9 cellular contexts compared by ENCODE assay signal in the genomic region with DNA sequence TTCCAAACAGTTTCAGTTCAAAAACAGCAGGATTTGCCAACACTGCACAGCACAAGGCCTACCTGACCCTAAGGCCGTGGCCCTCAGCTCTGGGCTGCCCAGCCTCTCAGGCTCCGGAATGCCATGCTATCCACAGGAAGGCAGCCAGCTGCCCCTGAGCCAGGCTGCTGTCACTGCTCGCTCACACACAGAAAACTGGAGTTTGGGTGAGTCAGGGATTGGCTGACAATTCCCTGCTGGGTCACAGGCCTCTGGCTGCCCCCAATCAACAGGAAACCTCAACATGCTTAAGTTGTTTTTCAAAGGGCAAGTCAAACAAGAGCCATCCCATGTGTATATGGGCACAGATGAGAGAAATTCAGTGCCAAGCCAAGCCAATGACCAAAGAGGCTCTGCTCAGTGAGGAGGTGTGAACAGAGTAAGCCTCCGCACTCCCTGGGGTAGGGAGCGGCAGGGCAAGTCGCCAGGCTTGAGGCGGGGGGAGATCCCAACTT. TPM values are rescaled to one million over a fixed set of nuclear protein-coding genes. Genes with fewer than 3 reads are reported as not detected.
DNase-seq lines count a peak whose midpoint lies in the region; ATAC-seq and TF ChIP-seq lines count a peak whose summit lies in the region.
"Had no signal": no experiment of that assay in that cellular context is flagged by ENCODE, and none has a peak within 500 bp of the region (broad histone marks: within the 10 kb centered on the region; RNA-seq: fewer than 3 reads in every experiment).

No MANE protein-coding gene starts in this region.

- peaks cover 42% of the 10 kb centered on the region for H3K4me1 Mint-ChIP-seq in chondrocyte (ENCODE audit: low read depth)
- H3K4me1 Mint-ChIP-seq in activated CD8-positive, alpha-beta T cell treated with anti-CD3 and anti-CD28 coated beads, Interleukin-2, amount 10 ng/mL, durations not matched to agents 7 days and 5 days (ENCODE audit: low read depth) = peaks cover 2% of the 10 kb centered on the region
- H3K4me1 Mint-ChIP-seq in CD14-positive monocyte = peaks cover 17% of the 10 kb centered on the region
- H3K4me1 Mint-ChIP-seq: CD4-positive, CD25-positive, alpha-beta regulatory T cell had no signal

- no peak overlapping the region for H3K4me3 Mint-ChIP-seq in chondrocyte (ENCODE audit: unreplicated experiment)
- no peak overlapping the region for H3K4me3 Mint-ChIP-seq in activated CD8-positive, alpha-beta T cell treated with anti-CD3 and anti-CD28 coated beads, Interleukin-2, amount 10 ng/mL, durations not matched to agents 7 days and 5 days
- no peak overlapping the region for H3K4me3 Mint-ChIP-seq in CD14-positive monocyte
- H3K4me3 Mint-ChIP-seq: CD4-positive, CD25-positive, alpha-beta regulatory T cell had no signal

- peak overlapping the region; percentile 47 for H2AK5ac ChIP-seq in mesendoderm (ENCODE audit: low read length)

- POLR2A ChIA-PET in AG04450 (lab: Yijun Ruan, JAX) = no interaction called here
- POLR2A ChIA-PET in activated CD8-positive, alpha-beta T cell treated with anti-CD3 and anti-CD28 coated beads, Interleukin-2, amount 10 ng/mL, durations not matched to agents 7 days and 5 days (lab: Charles Lee) = no interaction called here

- peak overlapping the region; percentile 1 for H3K4ac ChIP-seq in mesendoderm (ENCODE audit: low read depth, low read length)

- no peak overlapping the region for H2BK120ac ChIP-seq in mesendoderm (ENCODE audit: low read depth, low read length)

- no peaks in the 10 kb centered on the region for H3K79me2 ChIP-seq in mesendoderm (ENCODE audit: control insufficient read depth, insufficient read depth, low read length)

- peaks cover 3% of the 10 kb centered on the region; the same call in 1 of the 2 replicates for H3K9me3 ChIP-seq in AG04450 (ENCODE audit: control insufficient read depth, insufficient read depth, low read length)

- H3K27ac Mint-ChIP-seq in chondrocyte (ENCODE audit: unreplicated experiment) (peak overlapping the region; percentile 82), CD14-positive monocyte (no peak overlapping the region)
- H3K27ac Mint-ChIP-seq in activated CD8-positive, alpha-beta T cell treated with anti-CD3 and anti-CD28 coated beads, Interleukin-2, amount 10 ng/mL, durations not matched to agents 7 days and 5 days = no peak overlapping the region

- no peaks in the 10 kb centered on the region for H3K36me3 ChIP-seq in mesendoderm (ENCODE audit: control insufficient read depth, insufficient read depth, low read length)

- intact Hi-C loops in CD14-positive monocyte (cut with micrococcal nuclease) = no loop called here

- no peaks in the 10 kb centered on the region for H3K79me1 ChIP-seq in mesendoderm (ENCODE audit: low read length)

- H3K27me3 Mint-ChIP-seq in chondrocyte (ENCODE audit: low read depth) = no peaks in the 10 kb centered on the region
- H3K27me3 Mint-ChIP-seq in activated CD8-positive, alpha-beta T cell treated with anti-CD3 and anti-CD28 coated beads, Interleukin-2, amount 10 ng/mL, durations not matched to agents 7 days and 5 days (ENCODE audit: low read depth) = peaks cover 2% of the 10 kb centered on the region
- H3K27me3 Mint-ChIP-seq in CD14-positive monocyte (ENCODE audit: low read depth in 3 of 3) = peaks cover 0 to 2% (median 1%) of the 10 kb centered on the region in 3 donors
- H3K27me3 Mint-ChIP-seq: CD4-positive, CD25-positive, alpha-beta regulatory T cell had no signal

- H3K9ac ChIP-seq in mesendoderm (ENCODE audit: low read length) = no peak overlapping the region

- no peak overlapping the region for H4K8ac ChIP-seq in mesendoderm (ENCODE audit: low read depth, low read length)

- WGBS in mesendoderm (ENCODE audit: extremely low coverage, insufficient coverage, low lambda C conversion rate) = no CpG with 5 or more reads among the region's 7 CpGs

- no peak for TF ChIP-seq CTCF in AG04450 (IDR thresholded peaks at IDR 0.05; ENCODE audit: low read depth, low read length)
- TF ChIP-seq CTCF in chondrocyte (IDR thresholded peaks at IDR 0.05) = no peak
- no peak for TF ChIP-seq CTCF in CD14-positive monocyte (IDR thresholded peaks at IDR 0.05)

- H3K27me3 ChIP-seq in AG04450 (ENCODE audit: control insufficient read depth, insufficient read depth, low read length) = no peaks in the 10 kb centered on the region
- H3K27me3 ChIP-seq in mesendoderm (ENCODE audit: insufficient read depth, low read length, poor library complexity) = no peaks in the 10 kb centered on the region

- DNase-seq in AG04450 (ENCODE audit: low read depth, low spot score) = no peak
- DNase-seq in chondrocyte (ENCODE audit: low spot score) = no peak
- DNase-seq in mesendoderm = peak; percentile 68
- no peak for DNase-seq in NCI-H82 treated with DMSO at 0.1 percent for 48 hours (lab: John Stamatoyannopoulos, UW; ENCODE audit: unreplicated experiment)
- DNase-seq in activated CD8-positive, alpha-beta T cell treated with anti-CD3 and anti-CD28 coated beads, Interleukin-2, amount 10 ng/mL, durations not matched to agents 7 days and 5 days = no peak
- no peak for DNase-seq in CD14-positive monocyte (ENCODE audit: low spot score)
- no peak for DNase-seq in SKM-1 treated with dmso at 0.1 percent for 144 hours (lab: John Stamatoyannopoulos, UW; ENCODE audit: unreplicated experiment)
- DNase-seq: CD4-positive, CD25-positive, alpha-beta regulatory T cell had no signal

- ATAC-seq in HG03196 (IDR thresholded peaks at IDR 0.05; ENCODE audit: unreplicated experiment) = peak; percentile 2
- no peak for ATAC-seq in activated CD8-positive, alpha-beta T cell treated with anti-CD3 and anti-CD28 coated beads, Interleukin-2, amount 10 ng/mL, durations not matched to agents 7 days and 5 days

- peaks cover 12% of the 10 kb centered on the region for H3K4me1 ChIP-seq in mesendoderm (ENCODE audit: control insufficient read depth, low read depth, low read length)

- H3K36me3 Mint-ChIP-seq in chondrocyte (ENCODE audit: low read depth) = peaks cover 13% of the 10 kb centered on the region
- no peaks in the 10 kb centered on the region for H3K36me3 Mint-ChIP-seq in activated CD8-positive, alpha-beta T cell treated with anti-CD3 and anti-CD28 coated beads, Interleukin-2, amount 10 ng/mL, durations not matched to agents 7 days and 5 days (ENCODE audit: low read depth)
- no peaks in the 10 kb centered on the region for H3K36me3 Mint-ChIP-seq in CD14-positive monocyte
- H3K36me3 Mint-ChIP-seq: CD4-positive, CD25-positive, alpha-beta regulatory T cell had no signal

- peak overlapping the region; percentile 54 for H2BK5ac ChIP-seq in mesendoderm (ENCODE audit: low read length)

- H3K18ac ChIP-seq in mesendoderm (ENCODE audit: low read length) = peak overlapping the region; percentile 2

- CTCF ChIA-PET in AG04450 (lab: Charles Lee) = interaction anchor here (1.3 kb wide), 1 partner anchor 14 kb away, joined by 3 read pairs; no protein-coding TSS in a partner anchor
- CTCF ChIA-PET in activated CD8-positive, alpha-beta T cell treated with anti-CD3 and anti-CD28 coated beads, Interleukin-2, amount 10 ng/mL, durations not matched to agents 7 days and 5 days (lab: Charles Lee) = no interaction called here

- H3K56ac ChIP-seq in mesendoderm (ENCODE audit: low read length) = peak overlapping the region; percentile 52

- H3K9me3 Mint-ChIP-seq in chondrocyte (ENCODE audit: low read depth) = no peaks in the 10 kb centered on the region
- H3K9me3 Mint-ChIP-seq in activated CD8-positive, alpha-beta T cell treated with anti-CD3 and anti-CD28 coated beads, Interleukin-2, amount 10 ng/mL, durations not matched to agents 7 days and 5 days (ENCODE audit: insufficient read depth) = no peaks in the 10 kb centered on the region
- H3K9me3 Mint-ChIP-seq in CD14-positive monocyte = peaks cover 0 to 2% (median 0%) of the 10 kb centered on the region in 7 donors
- H3K9me3 Mint-ChIP-seq: CD4-positive, CD25-positive, alpha-beta regulatory T cell had no signal

- no peak overlapping the region for H2BK15ac ChIP-seq in mesendoderm (replicated peaks; ENCODE audit: low read depth)

- no peak overlapping the region for H3K4me3 ChIP-seq in AG04450 (ENCODE audit: low read depth, low read length)
- H3K4me3 ChIP-seq in mesendoderm (ENCODE audit: low read length) = no peak overlapping the region

- H3K27ac ChIP-seq in AG04450 (ENCODE audit: low read depth, low read length) (peak overlapping the region; percentile 68), mesendoderm (ENCODE audit: low read depth, low read length) (no peak overlapping the region)

- no peak overlapping the region for H4K5ac ChIP-seq in mesendoderm (ENCODE audit: low read length)

- no peak overlapping the region for H3K4me2 ChIP-seq in mesendoderm (ENCODE audit: low read length)

- H3K23ac ChIP-seq in mesendoderm (ENCODE audit: low read length) = no peak overlapping the region

RNA-seq across cellular contexts. Expression of a gene that starts 50.2 kb away (rescaled TPM):
- polyA plus RNA-seq in AG04450 (2011; rRNA removed) (941 and 1,068 TPM in 2 replicates), CD14-positive monocyte (1,000 to 10,000 TPM; 1,091 to 1,233 TPM)
- 269 and 283 TPM in 2 replicates for polyA minus RNA-seq in AG04450 (2011; rRNA and poly(A)+ RNA removed)
- 546 to 709 TPM (median 571 TPM) in 3 replicates for total RNA-seq in chondrocyte
- polyA plus RNA-seq in mesendoderm (2013, experiment 1 of 2) = 2,670 TPM
- polyA plus RNA-seq in mesendoderm (2013, experiment 2 of 2) = 2,699 TPM
- 100 to 1,000 TPM; 716 to 768 TPM for total RNA-seq in activated CD8-positive, alpha-beta T cell treated with anti-CD3 and anti-CD28 coated beads, Interleukin-2, amount 10 ng/mL, durations not matched to agents 7 days and 5 days

RNA-seq across cellular contexts. Expression of a gene that starts 50.3 kb away (rescaled TPM):
- polyA plus RNA-seq in AG04450 (2011; rRNA removed) (4.2 and 6.3 TPM in 2 replicates), CD14-positive monocyte (under 1 TPM; 0.04 to 0.47 TPM)
- 9.2 and 9.8 TPM in 2 replicates for polyA minus RNA-seq in AG04450 (2011; rRNA and poly(A)+ RNA removed)
- total RNA-seq in chondrocyte = 5.3 to 7.2 TPM (median 5.9 TPM) in 3 replicates
- polyA plus RNA-seq in mesendoderm (2013, experiment 1 of 2) = 0.79 TPM
- polyA plus RNA-seq in mesendoderm (2013, experiment 2 of 2) = 0.87 TPM
- 10 to 100 TPM; 28.1 to 28.2 TPM for total RNA-seq in activated CD8-positive, alpha-beta T cell treated with anti-CD3 and anti-CD28 coated beads, Interleukin-2, amount 10 ng/mL, durations not matched to agents 7 days and 5 days
